ENCODE assay signal across 14 cellular contexts in the genomic region with DNA sequence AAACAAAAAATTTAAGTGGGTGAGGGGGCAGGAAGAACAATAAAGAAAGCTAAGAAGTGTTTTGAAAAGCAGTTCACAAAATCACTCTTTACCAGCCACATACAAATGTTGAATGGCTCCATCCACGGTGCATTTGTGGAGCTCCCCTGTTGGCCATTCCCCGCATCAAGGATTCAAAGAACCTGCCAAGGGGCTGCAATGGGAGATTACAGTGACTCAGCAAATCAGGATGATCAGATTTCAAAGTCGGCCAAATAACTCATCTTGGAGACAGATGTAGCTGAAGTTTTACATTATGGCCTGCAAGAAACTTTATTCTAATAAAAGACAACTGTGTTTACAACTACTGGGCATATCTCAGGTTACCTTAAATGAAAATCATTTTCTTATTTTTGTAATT. TPM values are rescaled to one million over a fixed set of nuclear protein-coding genes. Genes with fewer than 3 reads are reported as not detected.
A peak's percentile ranks its signal among the peaks of the same experiment; 100 is the strongest.
DNase-seq lines count a peak whose midpoint lies in the region; ATAC-seq, FAIRE-seq and TF ChIP-seq lines count a peak whose summit lies in the region.
"Had no signal": no experiment of that assay in that cellular context is flagged by ENCODE, and none has a peak within 500 bp of the region (broad histone marks: within the 10 kb centered on the region; RNA-seq: fewer than 3 reads in every experiment).

No MANE protein-coding gene starts in this region.

- no TSS peak for BruUV-seq in HepG2 (replicated peaks; lab: Mats Ljungman, UMichigan)
- BruUV-seq in PC-9 (replicated peaks; lab: Mats Ljungman, UMichigan) = no TSS peak

- H3K36me3 Mint-ChIP-seq in activated CD4-positive, alpha-beta T cell treated with anti-CD3 and anti-CD28 coated beads, Interleukin-2, amount 10 ng/mL, durations not matched to agents 7 days and 5 days (ENCODE audit: low read depth) = no peaks in the 10 kb centered on the region
- no peaks in the 10 kb centered on the region for H3K36me3 Mint-ChIP-seq in activated T-cell treated with anti-CD3 and anti-CD28 coated beads, Interleukin-2, amount 50 U/mL, for 72 hours (ENCODE audit: insufficient read depth in 2 of 2)
- H3K36me3 Mint-ChIP-seq: natural killer cell treated with Interleukin-12 subunit alpha and Interleukin-12 subunit beta and Interleukin-15 and Interleukin-18, amount 100 ng/mL, for 72 hours had no signal

- no peaks in the 10 kb centered on the region for H3K9me3 Mint-ChIP-seq in activated CD4-positive, alpha-beta T cell treated with anti-CD3 and anti-CD28 coated beads, Interleukin-2, amount 10 ng/mL, durations not matched to agents 7 days and 5 days
- H3K9me3 Mint-ChIP-seq in activated T-cell treated with anti-CD3 and anti-CD28 coated beads, Interleukin-2, amount 50 U/mL, for 72 hours = no peaks in the 10 kb centered on the region
- H3K9me3 Mint-ChIP-seq: natural killer cell treated with Interleukin-12 subunit alpha and Interleukin-12 subunit beta and Interleukin-15 and Interleukin-18, amount 100 ng/mL, for 72 hours had no signal

- H3K4me3 ChIP-seq in HepG2 (replicated peaks in 1 of 3; ENCODE audit: insufficient read depth in 1 of 3, low read depth in 2 of 3, low read length in 3 of 3) = no peak overlapping the region
- H3K4me3 ChIP-seq in right lobe of liver = no peak overlapping the region
- H3K4me3 ChIP-seq in PC-9 = no peak overlapping the region
- no peak overlapping the region for H3K4me3 ChIP-seq in Karpas-422 (ENCODE audit: low read length)
- H3K4me3 ChIP-seq: tibial nerve had no signal

- H3K9me3 ChIP-seq in HepG2 (ENCODE audit: low read length) (no peaks in the 10 kb centered on the region), right lobe of liver (no peaks in the 10 kb centered on the region), PC-9 (ENCODE audit: insufficient read depth, low read depth) (no peaks in the 10 kb centered on the region), Karpas-422 (ENCODE audit: low read length) (no peaks in the 10 kb centered on the region)
- H3K9me3 ChIP-seq: tibial nerve had no signal

- H3K79me2 ChIP-seq in HepG2 (ENCODE audit: insufficient read depth, low read length) (no peaks in the 10 kb centered on the region), PC-9 (ENCODE audit: low read depth) (no peaks in the 10 kb centered on the region), Karpas-422 (ENCODE audit: low read length) (no peaks in the 10 kb centered on the region)

- no peak for TF ChIP-seq RAD21 in HepG2 (CRISPR knock-in tag; IDR thresholded peaks at IDR 0.05)

- FAIRE-seq in HepG2 (lab: Jason Lieb, UNC) = no peak

- no peak overlapping the region for H3K4me2 ChIP-seq in HepG2 (ENCODE audit: low read depth, low read length)
- no peak overlapping the region for H3K4me2 ChIP-seq in PC-9
- H3K4me2 ChIP-seq in Karpas-422 (ENCODE audit: low read depth, low read length, poor library complexity, severe bottlenecking) = no peak overlapping the region

- H3K4me1 Mint-ChIP-seq in activated CD4-positive, alpha-beta T cell treated with anti-CD3 and anti-CD28 coated beads, Interleukin-2, amount 10 ng/mL, durations not matched to agents 7 days and 5 days = no peaks in the 10 kb centered on the region
- H3K4me1 Mint-ChIP-seq in activated T-cell treated with anti-CD3 and anti-CD28 coated beads, Interleukin-2, amount 50 U/mL, for 72 hours (ENCODE audit: low read depth) = no peaks in the 10 kb centered on the region

- H3K27me3 Mint-ChIP-seq in activated CD4-positive, alpha-beta T cell treated with anti-CD3 and anti-CD28 coated beads, Interleukin-2, amount 10 ng/mL, durations not matched to agents 7 days and 5 days = peaks cover 25% of the 10 kb centered on the region
- H3K27me3 Mint-ChIP-seq in activated T-cell treated with anti-CD3 and anti-CD28 coated beads, Interleukin-2, amount 50 U/mL, for 72 hours (ENCODE audit: low read depth) = peaks cover 29% of the 10 kb centered on the region

- CTCF ChIA-PET in HepG2 (lab: Yijun Ruan, JAX; ENCODE audit: low intra/inter-chr PET ratio, low total read pairs) (no interaction called here), PC-9 (lab: Charles Lee) (no interaction called here)
- CTCF ChIA-PET in activated CD4-positive, alpha-beta T cell treated with anti-CD3 and anti-CD28 coated beads, Interleukin-2, amount 10 ng/mL, durations not matched to agents 7 days and 5 days (lab: Charles Lee) = no interaction called here

- H3F3A ChIP-seq in PC-9 (ENCODE audit: insufficient read depth, low read depth) = no peaks in the 10 kb centered on the region

- 16% methylated on average over 3 of the region's 3 CpGs for WGBS in HepG2 (ENCODE audit: low lambda C conversion rate)
- 42% methylated on average over 3 of the region's 3 CpGs for WGBS in right lobe of liver (ENCODE audit: insufficient coverage, low coverage, low lambda C conversion rate, missing lambda C conversion rate)

- TF ChIP-seq POLR2A in HepG2 (IDR thresholded peaks at IDR 0.05; ENCODE audit: insufficient read depth in 1 of 2, low read depth in 2 of 2, low read length in 2 of 2) (no peak), right lobe of liver (IDR thresholded peaks at IDR 0.05) (no peak)

- no peaks in the 10 kb centered on the region; the same call in 1 of the 2 replicates for H3K9me2 ChIP-seq in PC-9 (ENCODE audit: insufficient read depth)
- no peaks in the 10 kb centered on the region for H3K9me2 ChIP-seq in Karpas-422 (replicated peaks; ENCODE audit: insufficient read depth, low read length)

- H3K27ac ChIP-seq in HepG2 (ENCODE audit: extremely low read length, insufficient read depth, low read length) (no peak overlapping the region), right lobe of liver (no peak overlapping the region), PC-9 (no peak overlapping the region), Karpas-422 (ENCODE audit: low read length) (no peak overlapping the region)
- H3K27ac ChIP-seq: tibial nerve had no signal

- no peaks in the 10 kb centered on the region for H4K20me1 ChIP-seq in HepG2 (ENCODE audit: insufficient read depth, low read length)
- H4K20me1 ChIP-seq in PC-9 (ENCODE audit: insufficient read depth) = no peaks in the 10 kb centered on the region
- no peaks in the 10 kb centered on the region for H4K20me1 ChIP-seq in Karpas-422 (ENCODE audit: insufficient read depth, low read depth, low read length)

- ATAC-seq in HepG2 = no peak
- ATAC-seq in right lobe of liver = no peak
- ATAC-seq in HG03521 (IDR thresholded peaks at IDR 0.05; ENCODE audit: unreplicated experiment) = no peak
- no peak for ATAC-seq in activated T-cell treated with anti-CD3 and anti-CD28 coated beads, Interleukin-2, amount 50 U/mL, for 72 hours (replicated peaks in 1 of 2)
- ATAC-seq: left colon; natural killer cell treated with Interleukin-12 subunit alpha and Interleukin-12 subunit beta and Interleukin-15 and Interleukin-18, amount 100 ng/mL, for 72 hours had no signal

- POLR2A ChIA-PET in HepG2 (lab: Yijun Ruan, JAX) = no interaction called here
- POLR2A ChIA-PET in PC-9 (lab: Charles Lee; ENCODE audit: unreplicated experiment) = no interaction called here
- POLR2A ChIA-PET in activated CD4-positive, alpha-beta T cell treated with anti-CD3 and anti-CD28 coated beads, Interleukin-2, amount 10 ng/mL, durations not matched to agents 7 days and 5 days (lab: Charles Lee) = no interaction called here

- in situ Hi-C loops in HepG2 (cut with HindIII; ENCODE audit: extremely low pct_ligation_motif_present, low pct_unique_long_range_greater_than_20kb) = no loop called here

- no peaks in the 10 kb centered on the region for H3K36me3 ChIP-seq in HepG2 (replicated peaks in 1 of 2; ENCODE audit: control insufficient read depth in 1 of 2, insufficient read depth in 2 of 2, low read length in 2 of 2)
- no peaks in the 10 kb centered on the region for H3K36me3 ChIP-seq in right lobe of liver
- no peaks in the 10 kb centered on the region for H3K36me3 ChIP-seq in PC-9 (ENCODE audit: low read depth)
- H3K36me3 ChIP-seq in Karpas-422 (ENCODE audit: insufficient read depth, low read length) = no peaks in the 10 kb centered on the region
- H3K36me3 ChIP-seq: tibial nerve had no signal

- H2AFZ ChIP-seq in HepG2 (ENCODE audit: low read length) = no peak overlapping the region
- peak overlapping the region; percentile 59; the same call in 1 of the 2 replicates for H2AFZ ChIP-seq in PC-9
- H2AFZ ChIP-seq in Karpas-422 (ENCODE audit: low read length) = no peak overlapping the region

- H3K27me3 ChIP-seq in HepG2 (ENCODE audit: control insufficient read depth in 1 of 2, insufficient read depth in 2 of 2, low read length in 2 of 2) (no peaks in the 10 kb centered on the region), right lobe of liver (no peaks in the 10 kb centered on the region), PC-9 (ENCODE audit: insufficient read depth, low read depth) (no peaks in the 10 kb centered on the region), Karpas-422 (ENCODE audit: low read length) (no peaks in the 10 kb centered on the region)
- H3K27me3 ChIP-seq: tibial nerve had no signal

- TF ChIP-seq EP300 in HepG2 (IDR thresholded peaks at IDR 0.05; ENCODE audit: low read depth in 2 of 2, low read length in 2 of 2) (no peak), HepG2 (CRISPR knock-in tag; IDR thresholded peaks at IDR 0.05; ENCODE audit: borderline replicate concordance) (no peak)

- H3K4me1 ChIP-seq in HepG2 (ENCODE audit: insufficient read depth, low read length) (no peaks in the 10 kb centered on the region), right lobe of liver (no peaks in the 10 kb centered on the region), PC-9 (replicated peaks; ENCODE audit: insufficient read depth) (no peaks in the 10 kb centered on the region; the same call in 1 of the 2 replicates), Karpas-422 (ENCODE audit: low read length) (no peaks in the 10 kb centered on the region)
- H3K4me1 ChIP-seq: tibial nerve had no signal

- TF ChIP-seq CTCF in HepG2 (CRISPR knock-in tag; IDR thresholded peaks at IDR 0.05) = no peak
- TF ChIP-seq CTCF in right lobe of liver (IDR thresholded peaks at IDR 0.05) = no peak
- no peak for TF ChIP-seq CTCF in PC-9 (conservative IDR thresholded peaks at IDR 0.05)

- H3K4me3 Mint-ChIP-seq in activated CD4-positive, alpha-beta T cell treated with anti-CD3 and anti-CD28 coated beads, Interleukin-2, amount 10 ng/mL, durations not matched to agents 7 days and 5 days = no peak overlapping the region
- no peak overlapping the region for H3K4me3 Mint-ChIP-seq in activated T-cell treated with anti-CD3 and anti-CD28 coated beads, Interleukin-2, amount 50 U/mL, for 72 hours
- H3K4me3 Mint-ChIP-seq: natural killer cell treated with Interleukin-12 subunit alpha and Interleukin-12 subunit beta and Interleukin-15 and Interleukin-18, amount 100 ng/mL, for 72 hours had no signal

- intact Hi-C loops in HepG2 (cut with micrococcal nuclease; ENCODE audit: unreplicated experiment) = no loop called here
- intact Hi-C loops in right lobe of liver (cut with DNase I) = no loop called here
- intact Hi-C loops in PC-9 (cut with micrococcal nuclease; ENCODE audit: unreplicated experiment) = no loop called here

- H3K9ac ChIP-seq in HepG2 (ENCODE audit: insufficient read depth, low read depth, low read length) (no peak overlapping the region), Karpas-422 (ENCODE audit: low read length) (no peak overlapping the region)

- DNase-seq in HepG2 (ENCODE audit: low spot score) (peak; percentile 14), right lobe of liver (no peak), PC-9 (no peak), fibroblast of peridontal ligament (ENCODE audit: extremely low read depth) (peak; percentile 70), Karpas-422 (no peak)
- DNase-seq in activated CD4-positive, alpha-beta T cell treated with anti-CD3 and anti-CD28 coated beads, Interleukin-2, amount 10 ng/mL, durations not matched to agents 7 days and 5 days = no peak
- DNase-seq in activated T-cell treated with anti-CD3 and anti-CD28 coated beads, Interleukin-2, amount 50 U/mL, for 72 hours = no peak
- DNase-seq: effector CD4-positive, alpha-beta T cell; KG1; left colon; small intestine had no signal

- no peak overlapping the region for H3K27ac Mint-ChIP-seq in activated CD4-positive, alpha-beta T cell treated with anti-CD3 and anti-CD28 coated beads, Interleukin-2, amount 10 ng/mL, durations not matched to agents 7 days and 5 days
- no peak overlapping the region for H3K27ac Mint-ChIP-seq in activated T-cell treated with anti-CD3 and anti-CD28 coated beads, Interleukin-2, amount 50 U/mL, for 72 hours
- H3K27ac Mint-ChIP-seq: natural killer cell treated with Interleukin-12 subunit alpha and Interleukin-12 subunit beta and Interleukin-15 and Interleukin-18, amount 100 ng/mL, for 72 hours had no signal

RNA-seq across cellular contexts. Expression of a gene that starts 26.9 kb away (rescaled TPM):
- total RNA-seq in HepG2 (2016; rRNA removed; fragmentation: Illumina TruSeq; extraction: Trizol) = 0.02 TPM in 1 of 2 replicates, not detected in the other
- total RNA-seq in HepG2 (2016; cell fraction: cytosol; rRNA removed; fragmentation: Illumina TruSeq; extraction: Trizol; ENCODE audit: low read depth) = 0.09 and 0.10 TPM in 2 replicates
- 0.02 TPM in 1 of 2 replicates, not detected in the other for total RNA-seq in HepG2 (2016; cell fraction: insoluble cytoplasmic fraction; rRNA removed; fragmentation: Illumina TruSeq; extraction: Trizol)
- total RNA-seq in HepG2 (2016; cell fraction: membrane; rRNA removed; fragmentation: Illumina TruSeq; extraction: Trizol) = 0.03 and 0.07 TPM in 2 replicates
- total RNA-seq in HepG2 (2016; cell fraction: nucleus; rRNA removed; fragmentation: Illumina TruSeq; extraction: Trizol) = 0.09 TPM in 1 of 2 replicates, not detected in the other
- not detected in 2 replicates for polyA plus RNA-seq in HepG2 (2011; rRNA removed)
- polyA plus RNA-seq in HepG2 (2011; cell fraction: cytosol; rRNA removed) = not detected in 2 replicates
- polyA plus RNA-seq in HepG2 (2011; cell fraction: nucleus; rRNA removed) = not detected in 2 replicates
- polyA plus RNA-seq in HepG2 (2012) = not detected in 2 replicates
- not detected in 2 replicates for polyA plus RNA-seq in HepG2 (2016; cell fraction: cytosol; fragmentation: Illumina TruSeq; extraction: Trizol; ENCODE audit: low read depth)
- polyA plus RNA-seq in HepG2 (2016; cell fraction: insoluble cytoplasmic fraction; fragmentation: Illumina TruSeq; extraction: Trizol; ENCODE audit: low read depth) = not detected in 2 replicates
- not detected in 2 replicates for polyA plus RNA-seq in HepG2 (2016; cell fraction: membrane; fragmentation: Illumina TruSeq; extraction: Trizol; ENCODE audit: low read depth)
- not detected in 2 replicates for polyA plus RNA-seq in HepG2 (2016; cell fraction: nucleus; fragmentation: Illumina TruSeq; extraction: Trizol; ENCODE audit: insufficient read depth, low read depth)
- polyA minus RNA-seq in HepG2 (2011; rRNA and poly(A)+ RNA removed; ENCODE audit: low replicate concordance) = 5.8 TPM in 1 of 2 replicates, not detected in the other
- polyA minus RNA-seq in HepG2 (2011; cell fraction: cytosol; rRNA and poly(A)+ RNA removed) = not detected in 2 replicates
- 0.12 and 0.26 TPM in 2 replicates for polyA minus RNA-seq in HepG2 (2011; cell fraction: nucleus; rRNA and poly(A)+ RNA removed)
- total RNA-seq in right lobe of liver = 1 to 10 TPM in 3 of 6 experiments, under 1 TPM in 3; 0.12 to 1.6 (median 0.73) TPM
- total RNA-seq in PC-9 (2021) = 2.2 and 3.5 TPM in 2 replicates
- not detected for total RNA-seq in activated CD4-positive, alpha-beta T cell treated with anti-CD3 and anti-CD28 coated beads, Interleukin-2, amount 10 ng/mL, durations not matched to agents 7 days and 5 days
- 0.04 and 0.60 TPM in 2 replicates for total RNA-seq in Karpas-422 (2014; rRNA removed; shearing (Covaris generic); ENCODE audit: low replicate concordance)
- total RNA-seq in activated T-cell treated with anti-CD3 and anti-CD28 coated beads, Interleukin-2, amount 50 U/mL, for 72 hours = under 1 TPM in 1 of 2 donors, not detected in 1; 0.39 TPM

RNA-seq across cellular contexts. Expression of a gene that starts 27.4 kb away (rescaled TPM):
- total RNA-seq in HepG2 (2016; rRNA removed; fragmentation: Illumina TruSeq; extraction: Trizol) = not detected in 2 replicates
- not detected in 2 replicates for total RNA-seq in HepG2 (2016; cell fraction: cytosol; rRNA removed; fragmentation: Illumina TruSeq; extraction: Trizol; ENCODE audit: low read depth)
- total RNA-seq in HepG2 (2016; cell fraction: insoluble cytoplasmic fraction; rRNA removed; fragmentation: Illumina TruSeq; extraction: Trizol) = not detected in 2 replicates
- total RNA-seq in HepG2 (2016; cell fraction: membrane; rRNA removed; fragmentation: Illumina TruSeq; extraction: Trizol) = not detected in 2 replicates
- total RNA-seq in HepG2 (2016; cell fraction: nucleus; rRNA removed; fragmentation: Illumina TruSeq; extraction: Trizol) = not detected in 2 replicates
- polyA plus RNA-seq in HepG2 (2011; rRNA removed) = not detected in 2 replicates
- polyA plus RNA-seq in HepG2 (2011; cell fraction: cytosol; rRNA removed) = not detected in 2 replicates
- not detected in 2 replicates for polyA plus RNA-seq in HepG2 (2011; cell fraction: nucleus; rRNA removed)
- polyA plus RNA-seq in HepG2 (2012) = 0.01 and 0.03 TPM in 2 replicates
- polyA plus RNA-seq in HepG2 (2016; cell fraction: cytosol; fragmentation: Illumina TruSeq; extraction: Trizol; ENCODE audit: low read depth) = not detected in 2 replicates
- polyA plus RNA-seq in HepG2 (2016; cell fraction: insoluble cytoplasmic fraction; fragmentation: Illumina TruSeq; extraction: Trizol; ENCODE audit: low read depth) = not detected in 2 replicates
- not detected in 2 replicates for polyA plus RNA-seq in HepG2 (2016; cell fraction: membrane; fragmentation: Illumina TruSeq; extraction: Trizol; ENCODE audit: low read depth)
- not detected in 2 replicates for polyA plus RNA-seq in HepG2 (2016; cell fraction: nucleus; fragmentation: Illumina TruSeq; extraction: Trizol; ENCODE audit: insufficient read depth, low read depth)
- 6.9 TPM in 1 of 2 replicates, not detected in the other for polyA minus RNA-seq in HepG2 (2011; rRNA and poly(A)+ RNA removed; ENCODE audit: low replicate concordance)
- polyA minus RNA-seq in HepG2 (2011; cell fraction: cytosol; rRNA and poly(A)+ RNA removed) = 0.09 TPM in 1 of 2 replicates, not detected in the other
- under 0.01 TPM in 2 replicates for polyA minus RNA-seq in HepG2 (2011; cell fraction: nucleus; rRNA and poly(A)+ RNA removed)
- total RNA-seq in right lobe of liver = 1 to 10 TPM in 5 of 6 experiments, under 1 TPM in 1; 0.86 to 2.4 (median 1.8) TPM
- 5.6 and 6.0 TPM in 2 replicates for total RNA-seq in PC-9 (2021)
- total RNA-seq in activated CD4-positive, alpha-beta T cell treated with anti-CD3 and anti-CD28 coated beads, Interleukin-2, amount 10 ng/mL, durations not matched to agents 7 days and 5 days = under 1 TPM; 0.06 to 0.15 TPM
- 0.41 and 0.72 TPM in 2 replicates for total RNA-seq in Karpas-422 (2014; rRNA removed; shearing (Covaris generic); ENCODE audit: low replicate concordance)
- total RNA-seq in activated T-cell treated with anti-CD3 and anti-CD28 coated beads, Interleukin-2, amount 50 U/mL, for 72 hours = under 1 TPM; 0.02 to 0.16 TPM

Comparison
In these comparisons a context has a peak if more than half of its experiments do, and no peak if none do; other contexts are left out.
1. DNase-seq: peak in HepG2 (single experiment) and fibroblast of peridontal ligament (single experiment); none in right lobe of liver (0 of 3), PC-9 (0 of 2), activated CD4-positive, alpha-beta T cell treated with anti-CD3 and anti-CD28 coated beads, Interleukin-2, amount 10 ng/mL, durations not matched to agents 7 days and 5 days (single experiment), Karpas-422 (single experiment) and activated T-cell treated with anti-CD3 and anti-CD28 coated beads, Interleukin-2, amount 50 U/mL, for 72 hours (0 of 2).